Comparison of ENCODE assay signal across 1 cellular context in genomic region chr5:143601357-143601756, GRCh38.
TF ChIP-seq lines count a peak whose summit lies in the region.

No MANE protein-coding gene starts in this region.

TF ChIP-seq in HepG2, 621 proteins besides CTCF, POLR2A, EP300 and RAD21 (continued from another document and continues in another):
- no peak for TF ChIP-seq HNRNPH1 (optimal IDR thresholded peaks at IDR 0.05; ENCODE audit: low read depth, low read length)
- no peak for TF ChIP-seq ZNF20 (CRISPR knock-in tag; IDR thresholded peaks at IDR 0.05)
- TF ChIP-seq TFDP2 (CRISPR knock-in tag; IDR thresholded peaks at IDR 0.05), result no peak
- TF ChIP-seq ZNF501 (CRISPR knock-in tag; IDR thresholded peaks at IDR 0.05), result peak; percentile 45; the same call in 1 of the 2 replicates
- no peak for TF ChIP-seq IRF9 (CRISPR knock-in tag; IDR thresholded peaks at IDR 0.05; ENCODE audit: borderline replicate concordance)
- TF ChIP-seq ZNF615 (CRISPR knock-in tag; IDR thresholded peaks at IDR 0.05; ENCODE audit: borderline replicate concordance), result no peak
- no peak for TF ChIP-seq REST (IDR thresholded peaks at IDR 0.05; ENCODE audit: borderline replicate concordance in 1 of 2, low read depth in 1 of 2, low read length in 2 of 2)
- no peak for TF ChIP-seq CREBL2 (CRISPR knock-in tag; IDR thresholded peaks at IDR 0.05; ENCODE audit: borderline replicate concordance)
- 0 out of 2 replicates have a peak, but pooled peaks have one; percentile 28 for TF ChIP-seq POGK (CRISPR knock-in tag; conservative IDR thresholded peaks at IDR 0.05)
- TF ChIP-seq ZNF784 (CRISPR knock-in tag; IDR thresholded peaks at IDR 0.05; ENCODE audit: borderline replicate concordance), result no peak
- no peak for TF ChIP-seq KLF6 (CRISPR knock-in tag; IDR thresholded peaks at IDR 0.05)
- no peak for TF ChIP-seq HNF1A (IDR thresholded peaks at IDR 0.05; ENCODE audit: low read depth)
- no peak for TF ChIP-seq HNF1A (CRISPR knock-in tag; IDR thresholded peaks at IDR 0.05; ENCODE audit: borderline replicate concordance)
- TF ChIP-seq ZNF772 (CRISPR knock-in tag; IDR thresholded peaks at IDR 0.05), result no peak
- TF ChIP-seq HMG20A (CRISPR knock-in tag; IDR thresholded peaks at IDR 0.05; ENCODE audit: borderline replicate concordance), result peak; percentile 54; the same call in 1 of the 2 replicates
- no peak for TF ChIP-seq ATF7-NPFF (CRISPR knock-in tag; IDR thresholded peaks at IDR 0.05; ENCODE audit: low read depth)
- TF ChIP-seq SRSF4 (IDR thresholded peaks at IDR 0.05; ENCODE audit: low read depth, low read length, poor library complexity, severe bottlenecking), result no peak
- peak; percentile 82 for TF ChIP-seq CEBPG (CRISPR knock-in tag; IDR thresholded peaks at IDR 0.05)
- no peak for TF ChIP-seq GATA4 (IDR thresholded peaks at IDR 0.05; ENCODE audit: borderline replicate concordance, low read depth)
- TF ChIP-seq FOXA3 (CRISPR knock-in tag; IDR thresholded peaks at IDR 0.05), result 0 out of 2 replicates have a peak, but pooled peaks have one; percentile 5
- no peak for TF ChIP-seq ZBTB38 (CRISPR knock-in tag; IDR thresholded peaks at IDR 0.05)
- TF ChIP-seq CREB1 (IDR thresholded peaks at IDR 0.05), result no peak
- no peak for TF ChIP-seq CREB1 (CRISPR knock-in tag; IDR thresholded peaks at IDR 0.05)
- no peak for TF ChIP-seq ZNF234 (CRISPR knock-in tag; conservative IDR thresholded peaks at IDR 0.05)
- TF ChIP-seq ZFP91 (CRISPR knock-in tag; IDR thresholded peaks at IDR 0.05; ENCODE audit: borderline replicate concordance), result peak; percentile 88
- TF ChIP-seq THRA (CRISPR knock-in tag; IDR thresholded peaks at IDR 0.05; ENCODE audit: borderline replicate concordance), result peak; percentile 97
- peak; percentile 39; the same call in 1 of the 2 replicates for TF ChIP-seq BCL6 (CRISPR knock-in tag; IDR thresholded peaks at IDR 0.05)
- no peak for TF ChIP-seq TFDP1 (CRISPR knock-in tag; IDR thresholded peaks at IDR 0.05; ENCODE audit: borderline replicate concordance)
- no peak for TF ChIP-seq ZNF446 (CRISPR knock-in tag; IDR thresholded peaks at IDR 0.05)
- no peak for TF ChIP-seq SIN3B (IDR thresholded peaks at IDR 0.05; ENCODE audit: low read length)
- TF ChIP-seq NCOA2 (CRISPR knock-in tag; IDR thresholded peaks at IDR 0.05), result peak; percentile 63
- TF ChIP-seq SOX13 (IDR thresholded peaks at IDR 0.05), result no peak
- peak in 1 of 2 experiments; percentile 42; a peak in 1 of 4 replicates for TF ChIP-seq SOX13 (CRISPR knock-in tag; conservative IDR thresholded peaks at IDR 0.05 in 1 of 2, IDR thresholded peaks at IDR 0.05 in 1 of 2)
